27 cellular contexts compared by ENCODE assay signal in the genomic region with DNA sequence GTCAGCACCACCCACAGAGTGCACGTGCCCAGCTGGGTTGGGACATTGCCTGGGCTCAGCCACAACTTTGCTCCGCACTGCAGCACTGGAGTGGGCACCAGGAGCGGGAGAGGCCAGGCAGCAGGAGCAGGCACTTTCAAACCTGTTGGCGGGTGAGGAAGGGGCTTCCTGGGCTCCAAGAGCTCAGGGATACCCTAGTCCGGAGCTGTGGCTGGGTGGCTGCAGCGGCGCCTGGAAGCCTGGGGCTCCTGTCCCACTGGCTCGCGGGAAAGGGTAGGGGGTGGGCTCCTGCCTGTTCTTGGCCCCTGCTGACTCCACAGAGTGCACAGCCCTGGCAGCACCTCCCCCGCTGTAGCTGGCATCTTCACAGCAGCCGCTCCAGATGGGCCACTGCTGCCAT.
"Had no signal": no experiment of that assay in that cellular context is flagged by ENCODE, and none has a peak within 500 bp of the region (broad histone marks: within the 10 kb centered on the region; RNA-seq: fewer than 3 reads in every experiment).

No MANE protein-coding gene starts in this region.

- FAIRE-seq: endometrium, islet of Langerhans, keratinocyte had no signal

- H3K4me1 ChIP-seq: colonic mucosa, esophagus squamous epithelium, gastrocnemius medialis, heart right ventricle, left lung, lower lobe of right lung had no signal

- H3K27ac ChIP-seq: colonic mucosa, epithelial cell of prostate, esophagus squamous epithelium, gastrocnemius medialis, heart right ventricle, left lung, lower lobe of right lung had no signal

- H3K4me1 Mint-ChIP-seq: endodermal cell had no signal

- H3K4me3 ChIP-seq: colonic mucosa, esophagus squamous epithelium, gastrocnemius medialis, heart right ventricle, left lung, lower lobe of right lung, mucosa of descending colon had no signal

- H3K4me3 Mint-ChIP-seq: dendritic cell treated with granulocyte-macrophage colony-stimulating factor and Interleukin-4, amounts not matched to agents 40 ng/mL and 50 ng/mL, for 4 days; effector memory CD8-positive, alpha-beta T cell; endodermal cell; mesothelial cell of epicardium had no signal

- DNase-seq: colonic mucosa; cortex of kidney; effector CD8-positive, alpha-beta T cell; effector memory CD8-positive, alpha-beta T cell; endodermal cell; erythroblast; esophagus squamous epithelium; foreskin fibroblast; foreskin melanocyte; gastrocnemius medialis; glutamatergic neuron; head of caudate nucleus; heart right ventricle; hippocampal formation; left cardiac atrium; left ventricle myocardium superior; lower lobe of right lung; mesenchymal stem cell; mucosa of descending colon had no signal

- ATAC-seq: effector memory CD8-positive, alpha-beta T cell; esophagus mucosa; gastrocnemius medialis; heart right ventricle; left cardiac atrium; left lung; left ventricle myocardium superior; mucosa of descending colon had no signal

- H3K27me3 ChIP-seq: colonic mucosa, esophagus squamous epithelium, gastrocnemius medialis, heart right ventricle had no signal

- H3K9me3 ChIP-seq: colonic mucosa, esophagus squamous epithelium, gastrocnemius medialis, left lung, lower lobe of right lung, mucosa of descending colon had no signal

- H3K9me3 Mint-ChIP-seq: dendritic cell treated with granulocyte-macrophage colony-stimulating factor and Interleukin-4, amounts not matched to agents 40 ng/mL and 50 ng/mL, for 4 days; effector memory CD8-positive, alpha-beta T cell; endodermal cell had no signal

- H3K27me3 Mint-ChIP-seq: dendritic cell treated with granulocyte-macrophage colony-stimulating factor and Interleukin-4, amounts not matched to agents 40 ng/mL and 50 ng/mL, for 4 days had no signal

- H3K36me3 ChIP-seq: colonic mucosa, esophagus squamous epithelium, gastrocnemius medialis, heart right ventricle, left lung, lower lobe of right lung had no signal

- H3K27ac Mint-ChIP-seq: dendritic cell treated with granulocyte-macrophage colony-stimulating factor and Interleukin-4, amounts not matched to agents 40 ng/mL and 50 ng/mL, for 4 days; effector memory CD8-positive, alpha-beta T cell; endodermal cell; mesothelial cell of epicardium had no signal
